Comparison of ENCODE assay signal across 22 cellular contexts in genomic region chr6:35264550-35265274, GRCh38. TPM values are rescaled to one million over a fixed set of nuclear protein-coding genes. Genes with fewer than 3 reads are reported as not detected.
DNase-seq lines count a peak whose midpoint lies in the region; ATAC-seq, FAIRE-seq and TF ChIP-seq lines count a peak whose summit lies in the region.
"Had no signal": no experiment of that assay in that cellular context is flagged by ENCODE, and none has a peak within 500 bp of the region (broad histone marks: within the 10 kb centered on the region; RNA-seq: fewer than 3 reads in every experiment).

No MANE protein-coding gene starts in this region.

- no peak overlapping the region for H3K27ac ChIP-seq in BLaER1
- H3K27ac ChIP-seq in K562 (ENCODE audit: extremely low read depth, low read depth, low read length): no peak overlapping the region
- H3K27ac ChIP-seq: ovary had no signal

- H3K4me1 Mint-ChIP-seq in natural killer cell: peaks cover 54 to 57% of the 10 kb centered on the region in 2 donors

- 0 out of 2 replicates have a peak overlapping the region, but pooled peaks have one; percentile 49 for H2AFZ ChIP-seq in K562 (ENCODE audit: low read depth, low read length)

- H3K27ac Mint-ChIP-seq in natural killer cell: peak overlapping the region; percentile 92 to 97
- H3K27ac Mint-ChIP-seq: brain; H9; stimulated activated naive CD8-positive, alpha-beta T cell treated with anti-CD3 and anti-CD28 coated beads, Interleukin-15, amount 100 ng/mL, for 72 hours had no signal

- H3K27me3 Mint-ChIP-seq in natural killer cell (ENCODE audit: low read depth in 2 of 2): no peaks in the 10 kb centered on the region
- H3K27me3 Mint-ChIP-seq: brain; stimulated activated naive CD8-positive, alpha-beta T cell treated with anti-CD3 and anti-CD28 coated beads, Interleukin-15, amount 100 ng/mL, for 72 hours had no signal

- peaks cover 18% of the 10 kb centered on the region for H3K79me2 ChIP-seq in K562 (ENCODE audit: control insufficient read depth, insufficient read depth, low read length)

- H4K20me1 ChIP-seq in BLaER1 (no peaks in the 10 kb centered on the region; the same call in 1 of the 2 replicates), K562 (replicated peaks; ENCODE audit: control insufficient read depth, insufficient read depth, low read length) (no peaks in the 10 kb centered on the region)

- H3K9me3 Mint-ChIP-seq in natural killer cell: no peaks in the 10 kb centered on the region
- H3K9me3 Mint-ChIP-seq: H9; stimulated activated naive CD8-positive, alpha-beta T cell treated with anti-CD3 and anti-CD28 coated beads, Interleukin-15, amount 100 ng/mL, for 72 hours had no signal

- peaks cover 10% of the 10 kb centered on the region; the same call in 1 of the 2 replicates for H3K36me3 ChIP-seq in BLaER1
- H3K36me3 ChIP-seq in K562 (ENCODE audit: control insufficient read depth, insufficient read depth, low read length): no peaks in the 10 kb centered on the region
- H3K36me3 ChIP-seq: ovary had no signal

- H3K4me3 Mint-ChIP-seq in natural killer cell: peak overlapping the region; percentile 86
- H3K4me3 Mint-ChIP-seq: brain, H9 had no signal

- no peak for FAIRE-seq in K562 (lab: Jason Lieb, UNC)
- FAIRE-seq: TTC549 had no signal

- DNase-seq in GM12865 (ENCODE audit: low read depth): peak; percentile 19
- DNase-seq in K562 (ENCODE audit: extremely low read depth in 1 of 4, low spot score in 3 of 4): no peak
- no peak for DNase-seq in natural killer cell
- DNase-seq in DMS53 (lab: John Stamatoyannopoulos, UW): no peak
- no peak for DNase-seq in NCI-H1092 treated with DMSO at 0.1 percent for 48 hours (lab: John Stamatoyannopoulos, UW)
- DNase-seq: Caco-2; H9; hypothalamus; islet precursor cell; mesenchymal stem cell; NCI-H2081 treated with DMSO at 0.1 percent for 48 hours; NCI-H446 treated with DMSO at 0.1 percent for 48 hours; ovary; stimulated activated CD4-positive, alpha-beta T cell treated with anti-CD3 and anti-CD28 coated beads, Interleukin-2, amount 100 ng/mL, for 48 hours; stimulated activated naive CD8-positive, alpha-beta T cell treated with anti-CD3 and anti-CD28 coated beads, Interleukin-15, amount 100 ng/mL, for 72 hours; SW 1271 had no signal

- ATAC-seq in K562 (no peak), natural killer cell (no peak), GM21723 (IDR thresholded peaks at IDR 0.05; ENCODE audit: unreplicated experiment) (no peak), GM21528 (IDR thresholded peaks at IDR 0.05; ENCODE audit: low FRiP score, unreplicated experiment) (no peak)
- ATAC-seq: stimulated activated naive CD8-positive, alpha-beta T cell treated with anti-CD3 and anti-CD28 coated beads, Interleukin-15, amount 100 ng/mL, for 72 hours had no signal

- no TSS peak for BruUV-seq in K562 (replicated peaks; lab: Mats Ljungman, UMichigan)

- CTCF ChIA-PET in K562 (lab: Yijun Ruan, JAX; ENCODE audit: low intra/inter-chr PET ratio): no interaction called here

- H3K36me3 Mint-ChIP-seq in natural killer cell: no peaks in the 10 kb centered on the region

- TF ChIP-seq POLR2A in K562 (conservative IDR thresholded peaks at IDR 0.05): no peak

- no peaks in the 10 kb centered on the region for H3K9me1 ChIP-seq in K562 (ENCODE audit: control insufficient read depth, insufficient read depth, low read length)

- no peak for TF ChIP-seq EP300 in K562 (IDR thresholded peaks at IDR 0.05; ENCODE audit: low read length)

- no peaks in the 10 kb centered on the region for H3K9me3 ChIP-seq in BLaER1
- no peaks in the 10 kb centered on the region for H3K9me3 ChIP-seq in K562 (replicated peaks; ENCODE audit: control insufficient read depth, insufficient read depth, low read depth, low read length)
- H3K9me3 ChIP-seq: Caco-2, ovary had no signal

- in situ Hi-C loops in K562 (cut with MboI): no loop called here

- H3K4me1 ChIP-seq in BLaER1 (peaks cover 54% of the 10 kb centered on the region), K562 (replicated peaks in 1 of 2; ENCODE audit: control insufficient read depth in 2 of 2, insufficient read depth in 2 of 2, low read length in 2 of 2) (peaks cover 20 to 60% of the 10 kb centered on the region in 2 experiments)

- intact Hi-C loops in K562 (cut with micrococcal nuclease) (no loop called here), natural killer cell (cut with micrococcal nuclease) (no loop called here)

- peak overlapping the region; percentile 27 for H3K4me2 ChIP-seq in BLaER1
- peak overlapping the region; percentile 11; the same call in 1 of the 2 replicates for H3K4me2 ChIP-seq in K562 (ENCODE audit: insufficient read depth, low read length)

- H3K4me3 ChIP-seq in BLaER1 (no peak overlapping the region), GM12865 (ENCODE audit: low read depth, low read length) (no peak overlapping the region; the same call in 1 of the 2 replicates), K562 (no peak overlapping the region)
- H3K4me3 ChIP-seq: ovary had no signal

- H3K9ac ChIP-seq in BLaER1 (no peak overlapping the region), K562 (ENCODE audit: insufficient read depth in 1 of 2, low read depth in 2 of 2, low read length in 2 of 2) (peak overlapping the region; percentile 9 to 62; a peak in 2 of 4 replicates)

- POLR2A ChIA-PET in K562 (lab: Yijun Ruan, JAX): interaction anchor here (0.6 to 1.6 kb wide), 5 partner anchors 9 to 293 kb away, joined by 3 to 6 read pairs (median 3); no protein-coding TSS in a partner anchor

- TF ChIP-seq CTCF in GM12865 (IDR thresholded peaks at IDR 0.05; ENCODE audit: insufficient read depth, low read depth, low read length, missing control alignments) (no peak), K562 (IDR thresholded peaks at IDR 0.05 in 2 of 3, conservative IDR thresholded peaks at IDR 0.05 in 1 of 3; ENCODE audit: insufficient read depth in 2 of 3, low read depth in 1 of 3, low read length in 3 of 3) (no peak), natural killer cell (IDR thresholded peaks at IDR 0.05) (no peak)

- no peak for TF ChIP-seq RAD21 in K562 (CRISPR knock-in tag; conservative IDR thresholded peaks at IDR 0.05 in 1 of 2, IDR thresholded peaks at IDR 0.05 in 1 of 2)

- no peaks in the 10 kb centered on the region for H3K27me3 ChIP-seq in BLaER1
- no peaks in the 10 kb centered on the region for H3K27me3 ChIP-seq in K562 (ENCODE audit: control insufficient read depth in 2 of 2, insufficient read depth in 2 of 2, low read length in 2 of 2)
- H3K27me3 ChIP-seq: ovary had no signal

RNA-seq across cellular contexts. Expression of gene ZNF76, which starts 5.2 kb away (rescaled TPM):
- 63.3 and 125 TPM in 2 replicates for total RNA-seq in K562 (2011; cell fraction: chromatin; rRNA removed; ENCODE audit: low replicate concordance)
- total RNA-seq in K562 (2011; cell fraction: nucleolus; rRNA removed): 52.7 and 67.8 TPM in 2 replicates
- total RNA-seq in K562 (2011; cell fraction: nucleoplasm; rRNA removed): 59.0 and 75.9 TPM in 2 replicates
- 10.7 and 13.1 TPM in 2 replicates for total RNA-seq in K562 (2014; rRNA removed)
- 3.9 and 4.4 TPM in 2 replicates for total RNA-seq in K562 (2014; rRNA removed; fragmentation: Illumina TruSeq; extraction: Trizol)
- 4.3 and 5.0 TPM in 2 replicates for total RNA-seq in K562 (2015; rRNA removed; fragmentation: Illumina TruSeq; extraction: Trizol)
- total RNA-seq in K562 (2021): 13.1 and 16.0 TPM in 2 replicates
- polyA plus RNA-seq in K562 (2011; rRNA removed): 14.9 and 26.5 TPM in 2 replicates
- polyA plus RNA-seq in K562 (2011; cell fraction: cytosol; rRNA removed): 13.5 and 17.8 TPM in 2 replicates
- polyA plus RNA-seq in K562 (2011; cell fraction: nucleus; rRNA removed): 121 and 138 TPM in 2 replicates
- polyA plus RNA-seq in K562 (2012): 11.7 and 27.2 TPM in 2 replicates
- 10.9 and 16.1 TPM in 2 replicates for polyA plus RNA-seq in K562 (2014; fragmentation: Illumina TruSeq; extraction: Trizol)
- polyA plus RNA-seq in K562 (2014; fragmentation: Nextera tagmentation; extraction: Ambion mirVana): 1 to 10 TPM; 1.2 to 1.3 TPM
- 16.9 and 17.8 TPM in 2 replicates for polyA plus RNA-seq in K562 (2014; rRNA removed)
- 13.5 and 18.6 TPM in 2 replicates for polyA minus RNA-seq in K562 (2011; rRNA and poly(A)+ RNA removed)
- 3.8 and 11.0 TPM in 2 replicates for polyA minus RNA-seq in K562 (2011; cell fraction: cytosol; rRNA and poly(A)+ RNA removed)
- polyA minus RNA-seq in K562 (2011; cell fraction: nucleus; rRNA and poly(A)+ RNA removed): 18.3 and 27.4 TPM in 2 replicates
- 10 to 100 TPM; 62.7 to 81.6 (median 64.6) TPM for total RNA-seq in natural killer cell

RNA-seq across cellular contexts. Expression of gene DEF6, which starts 32.9 kb away (rescaled TPM):
- 16.1 and 32.8 TPM in 2 replicates for total RNA-seq in K562 (2011; cell fraction: chromatin; rRNA removed; ENCODE audit: low replicate concordance)
- 31.3 and 33.7 TPM in 2 replicates for total RNA-seq in K562 (2011; cell fraction: nucleolus; rRNA removed)
- 22.9 and 25.3 TPM in 2 replicates for total RNA-seq in K562 (2011; cell fraction: nucleoplasm; rRNA removed)
- total RNA-seq in K562 (2014; rRNA removed): 42.0 and 43.4 TPM in 2 replicates
- 10.0 and 13.5 TPM in 2 replicates for total RNA-seq in K562 (2014; rRNA removed; fragmentation: Illumina TruSeq; extraction: Trizol)
- total RNA-seq in K562 (2015; rRNA removed; fragmentation: Illumina TruSeq; extraction: Trizol): 22.7 and 24.5 TPM in 2 replicates
- total RNA-seq in K562 (2021): 30.9 and 37.8 TPM in 2 replicates
- 27.5 and 42.7 TPM in 2 replicates for polyA plus RNA-seq in K562 (2011; rRNA removed)
- polyA plus RNA-seq in K562 (2011; cell fraction: cytosol; rRNA removed): 38.6 and 39.4 TPM in 2 replicates
- polyA plus RNA-seq in K562 (2011; cell fraction: nucleus; rRNA removed): 97.0 and 136 TPM in 2 replicates
- polyA plus RNA-seq in K562 (2012): 23.2 and 45.2 TPM in 2 replicates
- polyA plus RNA-seq in K562 (2014; fragmentation: Illumina TruSeq; extraction: Trizol): 15.9 and 22.0 TPM in 2 replicates
- 1 to 10 TPM; 1.3 to 1.4 TPM for polyA plus RNA-seq in K562 (2014; fragmentation: Nextera tagmentation; extraction: Ambion mirVana)
- 44.6 and 45.7 TPM in 2 replicates for polyA plus RNA-seq in K562 (2014; rRNA removed)
- polyA minus RNA-seq in K562 (2011; rRNA and poly(A)+ RNA removed): 22.7 and 23.2 TPM in 2 replicates
- 15.9 and 23.3 TPM in 2 replicates for polyA minus RNA-seq in K562 (2011; cell fraction: cytosol; rRNA and poly(A)+ RNA removed)
- 25.7 and 35.2 TPM in 2 replicates for polyA minus RNA-seq in K562 (2011; cell fraction: nucleus; rRNA and poly(A)+ RNA removed)
- 100 to 1,000 TPM; 232 to 297 (median 241) TPM for total RNA-seq in natural killer cell

RNA-seq across cellular contexts. Expression of gene SCUBE3, which starts 51.0 kb away (rescaled TPM):
- total RNA-seq in K562 (2011; cell fraction: chromatin; rRNA removed; ENCODE audit: low replicate concordance): not detected in 2 replicates
- total RNA-seq in K562 (2011; cell fraction: nucleolus; rRNA removed): not detected in 2 replicates
- total RNA-seq in K562 (2011; cell fraction: nucleoplasm; rRNA removed): not detected in 2 replicates
- total RNA-seq in K562 (2014; rRNA removed) (not detected in 2 replicates), K562 (2014; rRNA removed; fragmentation: Illumina TruSeq; extraction: Trizol) (not detected in 2 replicates), K562 (2015; rRNA removed; fragmentation: Illumina TruSeq; extraction: Trizol) (not detected in 2 replicates), K562 (2021) (0.02 TPM in 1 of 2 replicates, not detected in the other), natural killer cell (under 1 TPM in 2 of 3 donors, not detected in 1; 0.25 to 0.31 TPM)
- polyA plus RNA-seq in K562 (2011; rRNA removed) (not detected in 2 replicates), K562 (2014; fragmentation: Illumina TruSeq; extraction: Trizol) (not detected in 2 replicates), K562 (2014; fragmentation: Nextera tagmentation; extraction: Ambion mirVana) (under 1 TPM; 0.01 to 0.11 TPM), K562 (2014; rRNA removed) (not detected in 2 replicates)
- not detected in 2 replicates for polyA plus RNA-seq in K562 (2011; cell fraction: cytosol; rRNA removed)
- polyA plus RNA-seq in K562 (2011; cell fraction: nucleus; rRNA removed): not detected in 2 replicates
- polyA plus RNA-seq in K562 (2012): 0.08 and 0.19 TPM in 2 replicates
- not detected in 2 replicates for polyA minus RNA-seq in K562 (2011; rRNA and poly(A)+ RNA removed)
- not detected in 2 replicates for polyA minus RNA-seq in K562 (2011; cell fraction: cytosol; rRNA and poly(A)+ RNA removed)
- polyA minus RNA-seq in K562 (2011; cell fraction: nucleus; rRNA and poly(A)+ RNA removed): not detected in 2 replicates
- total RNA-seq: HT-29 had no signal

Comparison
In these comparisons a context has a peak if more than half of its experiments do, and no peak if none do; other contexts are left out.
1. RNA of gene DEF6, which starts 32.9 kb away (total RNA-seq): 232 to 297 TPM in natural killer cell; 10.0 to 43.4 TPM in K562; every median in the first group is over 4 times any median in the second.